Comparison of ENCODE assay signal across 17 cellular contexts in the genomic region with DNA sequence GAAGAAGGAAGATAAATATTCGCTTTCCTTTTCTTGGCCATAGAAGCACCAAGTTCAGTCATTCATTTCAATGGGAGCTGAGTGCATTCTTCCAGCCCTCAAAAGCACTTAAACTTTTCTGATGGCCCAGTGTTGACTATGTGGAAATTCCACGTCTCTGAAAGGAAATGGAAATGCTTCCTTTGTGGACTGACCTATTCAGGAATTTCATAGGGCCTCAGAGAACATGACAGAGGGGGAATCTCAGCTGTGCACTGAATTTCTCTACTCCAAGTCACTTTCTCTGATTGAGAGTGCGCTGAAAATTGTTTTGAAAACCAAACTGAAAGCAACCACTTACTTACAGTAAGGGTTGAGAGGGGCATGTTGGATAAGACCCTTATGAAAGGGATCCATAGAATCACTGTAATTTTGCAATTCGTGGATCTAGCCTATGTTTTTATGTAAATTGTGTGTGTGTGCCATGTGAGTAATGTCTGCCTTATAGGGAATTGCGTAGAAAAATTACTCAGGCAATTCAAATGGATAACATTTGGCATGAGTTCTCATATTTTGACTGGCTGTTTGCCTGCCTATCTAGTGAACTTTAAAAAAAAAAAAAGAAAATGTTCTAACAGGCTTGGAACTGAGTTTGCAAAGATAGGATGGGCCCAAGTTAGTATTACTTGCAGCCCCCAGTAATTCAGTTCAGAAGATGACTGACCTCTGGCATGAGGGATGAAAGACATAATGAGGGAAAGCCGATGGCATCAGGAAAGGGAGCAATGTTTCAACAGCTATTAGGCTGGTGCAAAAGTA.
DNase-seq lines count a peak whose midpoint lies in the region; ATAC-seq and TF ChIP-seq lines count a peak whose summit lies in the region.
"Had no signal": no experiment of that assay in that cellular context is flagged by ENCODE, and none has a peak within 500 bp of the region (broad histone marks: within the 10 kb centered on the region; RNA-seq: fewer than 3 reads in every experiment).

No MANE protein-coding gene starts in this region.

- H3K18ac ChIP-seq in trophoblast cell (ENCODE audit: low read length) = no peak overlapping the region

- H3K4me3 Mint-ChIP-seq in brain (peak overlapping the region in 1 of 5 experiments; percentile 2), osteocyte (ENCODE audit: unreplicated experiment) (no peak overlapping the region)
- H3K4me3 Mint-ChIP-seq: activated CD4-positive, alpha-beta memory T cell treated with anti-CD3 and anti-CD28 coated beads for 36 hours; activated naive CD8-positive, alpha-beta T cell treated with anti-CD3 and anti-CD28 coated beads, Interleukin-2, amount 10 ng/mL, durations not matched to agents 7 days and 5 days; activated T-cell treated with anti-CD3 and anti-CD28 coated beads, Interleukin-2, amount 50 U/mL, for 72 hours; dendritic cell treated with granulocyte-macrophage colony-stimulating factor and Interleukin-4, amounts not matched to agents 40 ng/mL and 50 ng/mL, for 4 days had no signal

- peaks cover 89% of the 10 kb centered on the region for H3K4me1 Mint-ChIP-seq in brain
- H3K4me1 Mint-ChIP-seq in osteocyte (ENCODE audit: unreplicated experiment) = peaks cover 33% of the 10 kb centered on the region
- H3K4me1 Mint-ChIP-seq: activated naive CD8-positive, alpha-beta T cell treated with anti-CD3 and anti-CD28 coated beads, Interleukin-2, amount 10 ng/mL, durations not matched to agents 7 days and 5 days had no signal

- no peak overlapping the region for H2BK5ac ChIP-seq in trophoblast cell (ENCODE audit: low read depth, low read length, poor library complexity)

- H3K4me2 ChIP-seq in trophoblast cell (ENCODE audit: low read length) = no peak overlapping the region

- H3K27ac Mint-ChIP-seq in brain (peak overlapping the region in 4 of 5 experiments; percentile 7 to 79 (median 52)), osteocyte (ENCODE audit: unreplicated experiment) (peak overlapping the region; percentile 8)
- H3K27ac Mint-ChIP-seq: activated CD4-positive, alpha-beta memory T cell treated with anti-CD3 and anti-CD28 coated beads for 36 hours; activated naive CD8-positive, alpha-beta T cell treated with anti-CD3 and anti-CD28 coated beads, Interleukin-2, amount 10 ng/mL, durations not matched to agents 7 days and 5 days; activated T-cell treated with anti-CD3 and anti-CD28 coated beads, Interleukin-2, amount 50 U/mL, for 72 hours; dendritic cell treated with granulocyte-macrophage colony-stimulating factor and Interleukin-4, amounts not matched to agents 40 ng/mL and 50 ng/mL, for 4 days had no signal

- no peak overlapping the region for H2AFZ ChIP-seq in trophoblast cell (ENCODE audit: insufficient read depth, low read length, poor library complexity)

- H3K14ac ChIP-seq in trophoblast cell (ENCODE audit: low read length) = no peak overlapping the region

- no peak overlapping the region for H4K91ac ChIP-seq in trophoblast cell (ENCODE audit: low read depth, low read length)

- H3K36me3 ChIP-seq in trophoblast cell (ENCODE audit: control insufficient read depth in 1 of 2, insufficient read depth in 2 of 2, low read length in 2 of 2) = no peaks in the 10 kb centered on the region

- DNase-seq in EH (ENCODE audit: low read depth) (peak; percentile 42), glomerular endothelial cell (ENCODE audit: extremely low read depth, low read depth, low spot score) (peak; percentile 22), osteocyte (ENCODE audit: extremely low spot score, unreplicated experiment) (no peak), trophoblast cell (no peak), H4 (ENCODE audit: low spot score) (no peak)
- DNase-seq in activated effector memory CD4-positive, alpha-beta T cell treated with Interleukin-2 at 50 U/mL for 16 hours = no peak
- DNase-seq: activated CD4-positive, alpha-beta memory T cell treated with anti-CD3 and anti-CD28 coated beads for 36 hours; activated naive CD8-positive, alpha-beta T cell treated with anti-CD3 and anti-CD28 coated beads, Interleukin-2, amount 10 ng/mL, durations not matched to agents 7 days and 5 days; activated T-cell treated with anti-CD3 and anti-CD28 coated beads, Interleukin-2, amount 50 U/mL, for 72 hours; GDM1; NCI-H2107; NCI-H69 had no signal

- no peaks in the 10 kb centered on the region for H3K9me3 ChIP-seq in trophoblast cell (ENCODE audit: insufficient read depth, low read depth, low read length)

- H3K9me3 Mint-ChIP-seq in brain (no peaks in the 10 kb centered on the region), osteocyte (ENCODE audit: unreplicated experiment) (no peaks in the 10 kb centered on the region)
- H3K9me3 Mint-ChIP-seq: activated naive CD8-positive, alpha-beta T cell treated with anti-CD3 and anti-CD28 coated beads, Interleukin-2, amount 10 ng/mL, durations not matched to agents 7 days and 5 days; activated T-cell treated with anti-CD3 and anti-CD28 coated beads, Interleukin-2, amount 50 U/mL, for 72 hours had no signal

- no peak overlapping the region for H3K4me3 ChIP-seq in trophoblast cell (ENCODE audit: low read depth, low read length)
- H3K4me3 ChIP-seq: skin epidermis had no signal

- H3K4me1 ChIP-seq in trophoblast cell (ENCODE audit: control insufficient read depth in 1 of 2, insufficient read depth in 2 of 2, low read length in 2 of 2) = no peaks in the 10 kb centered on the region

- no peaks in the 10 kb centered on the region for H3K79me1 ChIP-seq in trophoblast cell (ENCODE audit: low read length)

- H2BK12ac ChIP-seq in trophoblast cell (ENCODE audit: low read length) = no peak overlapping the region

- H2BK120ac ChIP-seq in trophoblast cell (ENCODE audit: insufficient read depth, low read length, poor library complexity) = no peak overlapping the region

- no peak overlapping the region for H3K23ac ChIP-seq in trophoblast cell (ENCODE audit: low read length)

- no peak overlapping the region for H4K12ac ChIP-seq in trophoblast cell (ENCODE audit: low read depth, low read length)

- no peak overlapping the region for H3K4ac ChIP-seq in trophoblast cell (ENCODE audit: low read depth, low read length)

- no peak overlapping the region for H3K27ac ChIP-seq in trophoblast cell (ENCODE audit: low read depth, low read length)
- H3K27ac ChIP-seq: skin epidermis had no signal

- no peaks in the 10 kb centered on the region for H3K79me2 ChIP-seq in trophoblast cell (ENCODE audit: control insufficient read depth, insufficient read depth, low read length, poor library complexity)

- H3K27me3 Mint-ChIP-seq in brain (no peaks in the 10 kb centered on the region), osteocyte (ENCODE audit: unreplicated experiment) (no peaks in the 10 kb centered on the region)
- H3K27me3 Mint-ChIP-seq: activated CD4-positive, alpha-beta memory T cell treated with anti-CD3 and anti-CD28 coated beads for 36 hours; activated naive CD8-positive, alpha-beta T cell treated with anti-CD3 and anti-CD28 coated beads, Interleukin-2, amount 10 ng/mL, durations not matched to agents 7 days and 5 days; dendritic cell treated with granulocyte-macrophage colony-stimulating factor and Interleukin-4, amounts not matched to agents 40 ng/mL and 50 ng/mL, for 4 days had no signal

- H2AK5ac ChIP-seq in trophoblast cell (ENCODE audit: low read length) = no peak overlapping the region

- H3K36me3 Mint-ChIP-seq in brain = peaks cover 4% of the 10 kb centered on the region
- no peaks in the 10 kb centered on the region for H3K36me3 Mint-ChIP-seq in osteocyte (ENCODE audit: unreplicated experiment)
- H3K36me3 Mint-ChIP-seq: activated CD4-positive, alpha-beta memory T cell treated with anti-CD3 and anti-CD28 coated beads for 36 hours; activated naive CD8-positive, alpha-beta T cell treated with anti-CD3 and anti-CD28 coated beads, Interleukin-2, amount 10 ng/mL, durations not matched to agents 7 days and 5 days had no signal

- no peak for ATAC-seq in GM21381 (IDR thresholded peaks at IDR 0.05; ENCODE audit: unreplicated experiment)
- ATAC-seq: activated T-cell treated with anti-CD3 and anti-CD28 coated beads, Interleukin-2, amount 50 U/mL, for 72 hours; SK-N-SH treated with all-trans-retinoic acid at 6 μM for 48 hours had no signal

- no CpG with 5 or more reads among the region's 6 CpGs for WGBS in trophoblast cell (ENCODE audit: extremely low coverage, insufficient coverage, insufficient read length)

- no peak for TF ChIP-seq CTCF in brain (conservative IDR thresholded peaks at IDR 0.05)
- TF ChIP-seq CTCF in osteocyte (IDR thresholded peaks at IDR 0.05) = no peak

- no peak overlapping the region for H3K9ac ChIP-seq in trophoblast cell (ENCODE audit: low read length)

- no peak overlapping the region for H4K8ac ChIP-seq in trophoblast cell (ENCODE audit: low read depth, low read length)

- H3K27me3 ChIP-seq in trophoblast cell (ENCODE audit: insufficient read depth, low read length) = no peaks in the 10 kb centered on the region

Comparison
In these comparisons a context has a peak if more than half of its experiments do, and no peak if none do; other contexts are left out.
1. DNase-seq: peak in EH (single experiment) and glomerular endothelial cell (single experiment); none in osteocyte (single experiment), trophoblast cell (0 of 2), H4 (single experiment) and activated effector memory CD4-positive, alpha-beta T cell treated with Interleukin-2 at 50 U/mL for 16 hours (single experiment).